Comparison of ENCODE assay signal across 1 cellular context in genomic region chr13:43528992-43529391, GRCh38.
TF ChIP-seq lines count a peak whose summit lies in the region.

No MANE protein-coding gene starts in this region.

TF ChIP-seq in GM23338, 12 proteins besides CTCF, POLR2A, EP300 and RAD21 (continued from another document):
- no peak for TF ChIP-seq ZNF462 (CRISPR knock-in tag; IDR thresholded peaks at IDR 0.05)
- TF ChIP-seq EZH2 (IDR thresholded peaks at IDR 0.05; ENCODE audit: low read depth, unreplicated experiment), result no peak
- no peak for TF ChIP-seq ZNF114 (CRISPR knock-in tag; IDR thresholded peaks at IDR 0.05)
- no peak for TF ChIP-seq ETS1 (IDR thresholded peaks at IDR 0.05)
- TF ChIP-seq REST (IDR thresholded peaks at IDR 0.05; ENCODE audit: unreplicated experiment), result no peak
- TF ChIP-seq NANOG (IDR thresholded peaks at IDR 0.05; ENCODE audit: borderline replicate concordance), result no peak
TF ChIP-seq in GM23338: peak in this region for 0.
